In genomic region chr4:24813732-24814131, GRCh38 we compare ENCODE assay signal across 22 cellular contexts. TPM values are rescaled to one million over a fixed set of nuclear protein-coding genes. Genes with fewer than 3 reads are reported as not detected.
"Had no signal": no experiment of that assay in that cellular context is flagged by ENCODE, and none has a peak within 500 bp of the region (broad histone marks: within the 10 kb centered on the region; RNA-seq: fewer than 3 reads in every experiment).

No MANE protein-coding gene starts in this region.

- DNase-seq: occipital lobe; ovary; posterior cingulate gyrus; psoas muscle; right cardiac atrium; right lobe of liver; sigmoid colon; small intestine; stimulated activated CD4-positive, alpha-beta T cell treated with anti-CD3 and anti-CD28 coated beads, Interleukin-15, amount 100 ng/mL, for 24 hours; stimulated activated CD4-positive, alpha-beta T cell treated with anti-CD3 and anti-CD28 coated beads, Interleukin-2, amount 100 ng/mL, for 24 hours; stimulated activated CD4-positive, alpha-beta T cell treated with anti-CD3 and anti-CD28 coated beads, Interleukin-2, amount 100 ng/mL, for 48 hours; stimulated activated CD4-positive, alpha-beta T cell treated with anti-CD3 and anti-CD28 coated beads, Interleukin-4, amount 100 ng/mL, for 24 hours; stimulated activated naive B cell treated with anti-CD40 and anti-IgM and Interleukin-4, amounts not matched to agents 10 μg/mL and 1 μg/mL and 100 μg/mL, for 72 hours; stimulated activated naive CD4-positive, alpha-beta T cell treated with Interleukin-2 at 50 U/mL for 16 hours; stomach; thyroid gland; upper lobe of left lung had no signal

- H3K4me3 Mint-ChIP-seq: nephron; neural progenitor cell; stimulated activated effector memory CD8-positive, alpha-beta T cell treated with anti-CD3 and anti-CD28 coated beads, Interleukin-12 subunit alpha, Interleukin-12 subunit beta, amount 100 ng/mL, for 72 hours; stimulated activated naive B cell treated with anti-CD40 and anti-IgM and Interleukin-4, amounts not matched to agents 10 μg/mL and 1 μg/mL and 100 μg/mL, for 72 hours; stimulated activated naive CD8-positive, alpha-beta T cell treated with anti-CD3 and anti-CD28 coated beads, Interleukin-15, Interleukin-2, amounts not matched to agents 100 ng/mL and 50 ng/mL, for 24 hours had no signal

- H3K27ac Mint-ChIP-seq: nephron; neural progenitor cell; progenitor cell of endocrine pancreas; stimulated activated effector memory CD8-positive, alpha-beta T cell treated with anti-CD3 and anti-CD28 coated beads, Interleukin-12 subunit alpha, Interleukin-12 subunit beta, amount 100 ng/mL, for 72 hours; stimulated activated naive B cell treated with anti-CD40 and anti-IgM and Interleukin-4, amounts not matched to agents 10 μg/mL and 1 μg/mL and 100 μg/mL, for 72 hours; stimulated activated naive CD8-positive, alpha-beta T cell treated with anti-CD3 and anti-CD28 coated beads, Interleukin-15, Interleukin-2, amounts not matched to agents 100 ng/mL and 50 ng/mL, for 24 hours had no signal

- H3K36me3 Mint-ChIP-seq: stimulated activated effector memory CD8-positive, alpha-beta T cell treated with anti-CD3 and anti-CD28 coated beads, Interleukin-12 subunit alpha, Interleukin-12 subunit beta, amount 100 ng/mL, for 72 hours; stimulated activated naive B cell treated with anti-CD40 and anti-IgM and Interleukin-4, amounts not matched to agents 10 μg/mL and 1 μg/mL and 100 μg/mL, for 72 hours had no signal

- H3K4me1 Mint-ChIP-seq: nephron; neural progenitor cell; stimulated activated effector memory CD8-positive, alpha-beta T cell treated with anti-CD3 and anti-CD28 coated beads, Interleukin-12 subunit alpha, Interleukin-12 subunit beta, amount 100 ng/mL, for 72 hours; stimulated activated naive B cell treated with anti-CD40 and anti-IgM and Interleukin-4, amounts not matched to agents 10 μg/mL and 1 μg/mL and 100 μg/mL, for 72 hours had no signal

- H3K27me3 Mint-ChIP-seq: progenitor cell of endocrine pancreas had no signal

- ATAC-seq: psoas muscle; right cardiac atrium; right lobe of liver; stimulated activated effector memory CD8-positive, alpha-beta T cell treated with anti-CD3 and anti-CD28 coated beads, Interleukin-12 subunit alpha, Interleukin-12 subunit beta, amount 100 ng/mL, for 72 hours; stimulated activated naive B cell treated with anti-CD40 and anti-IgM and Interleukin-4, amounts not matched to agents 10 μg/mL and 1 μg/mL and 100 μg/mL, for 72 hours had no signal

RNA-seq across cellular contexts. Expression of gene SOD3, which starts 18.4 kb away (rescaled TPM):
- total RNA-seq: occipital lobe had no signal
